Comparison of ENCODE assay signal across 12 cellular contexts in genomic region chr10:12685261-12685861, GRCh38.
"Had no signal": no experiment of that assay in that cellular context is flagged by ENCODE, and none has a peak within 500 bp of the region (broad histone marks: within the 10 kb centered on the region; RNA-seq: fewer than 3 reads in every experiment).

No MANE protein-coding gene starts in this region.

- H3K4me3 ChIP-seq: body of pancreas, dorsolateral prefrontal cortex, left ventricle myocardium inferior, right atrium auricular region, testis, upper lobe of left lung had no signal

- H3K27me3 ChIP-seq: body of pancreas, dorsolateral prefrontal cortex, right atrium auricular region, testis, upper lobe of left lung had no signal

- H3K27ac ChIP-seq: dorsolateral prefrontal cortex, left ventricle myocardium inferior, right atrium auricular region, upper lobe of left lung had no signal

- H3K36me3 ChIP-seq: left ventricle myocardium inferior, right atrium auricular region, upper lobe of left lung had no signal

- DNase-seq: activated CD4-positive, alpha-beta T cell treated with anti-CD3 and anti-CD28 coated beads for 48 hours; activated naive CD4-positive, alpha-beta T cell treated with anti-CD3 and anti-CD28 coated beads, Interleukin-2, amount 10 ng/mL, durations not matched to agents 7 days and 5 days; body of pancreas; central memory CD4-positive, alpha-beta T cell; dorsolateral prefrontal cortex; kidney; left ventricle myocardium inferior; naive thymus-derived CD8-positive, alpha-beta T cell; nucleus accumbens; testis; upper lobe of left lung had no signal

- ATAC-seq: body of pancreas; naive thymus-derived CD8-positive, alpha-beta T cell had no signal

- H3K9me3 ChIP-seq: body of pancreas, left ventricle myocardium inferior, right atrium auricular region, testis, upper lobe of left lung had no signal

- H3K4me1 ChIP-seq: left ventricle myocardium inferior, upper lobe of left lung had no signal
